Comparison of ENCODE assay signal across 1 cellular context in the genomic region with DNA sequence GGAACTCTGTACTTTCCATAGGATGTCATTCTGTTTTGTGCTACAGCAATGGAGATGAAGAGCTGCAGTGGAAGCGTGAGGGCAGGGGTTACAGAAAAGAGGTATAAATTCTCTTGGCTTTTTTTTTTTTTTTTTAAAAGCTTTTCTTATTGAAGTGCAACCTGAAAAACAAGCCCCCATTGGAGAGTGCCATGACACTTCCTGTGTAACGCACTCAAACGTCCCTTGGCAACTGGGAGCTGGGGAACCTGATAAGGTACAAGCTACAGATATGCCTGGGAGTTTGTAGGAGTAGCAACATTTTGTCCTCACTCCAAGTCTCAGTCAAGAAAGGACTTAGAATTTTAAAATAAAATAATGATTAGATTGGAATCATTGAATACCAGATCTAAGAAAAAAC.
TF ChIP-seq lines count a peak whose summit lies in the region.

No MANE protein-coding gene starts in this region.

TF ChIP-seq in K562, 482 proteins besides CTCF, POLR2A, EP300 and RAD21 (continued from another document and continues in another):
- TF ChIP-seq, protein P1, sequence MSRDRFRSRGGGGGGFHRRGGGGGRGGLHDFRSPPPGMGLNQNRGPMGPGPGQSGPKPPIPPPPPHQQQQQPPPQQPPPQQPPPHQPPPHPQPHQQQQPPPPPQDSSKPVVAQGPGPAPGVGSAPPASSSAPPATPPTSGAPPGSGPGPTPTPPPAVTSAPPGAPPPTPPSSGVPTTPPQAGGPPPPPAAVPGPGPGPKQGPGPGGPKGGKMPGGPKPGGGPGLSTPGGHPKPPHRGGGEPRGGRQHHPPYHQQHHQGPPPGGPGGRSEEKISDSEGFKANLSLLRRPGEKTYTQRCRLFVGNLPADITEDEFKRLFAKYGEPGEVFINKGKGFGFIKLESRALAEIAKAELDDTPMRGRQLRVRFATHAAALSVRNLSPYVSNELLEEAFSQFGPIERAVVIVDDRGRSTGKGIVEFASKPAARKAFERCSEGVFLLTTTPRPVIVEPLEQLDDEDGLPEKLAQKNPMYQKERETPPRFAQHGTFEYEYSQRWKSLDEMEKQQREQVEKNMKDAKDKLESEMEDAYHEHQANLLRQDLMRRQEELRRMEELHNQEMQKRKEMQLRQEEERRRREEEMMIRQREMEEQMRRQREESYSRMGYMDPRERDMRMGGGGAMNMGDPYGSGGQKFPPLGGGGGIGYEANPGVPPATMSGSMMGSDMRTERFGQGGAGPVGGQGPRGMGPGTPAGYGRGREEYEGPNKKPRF (IDR thresholded peaks at IDR 0.05; ENCODE audit: low read depth, low read length) = no peak
- no peak for TF ChIP-seq CCAR2 (IDR thresholded peaks at IDR 0.05; ENCODE audit: low read depth, low read length)
- no peak for TF ChIP-seq THRAP3 (IDR thresholded peaks at IDR 0.05; ENCODE audit: borderline replicate concordance)
- peak; percentile 59; the same call in 1 of the 2 replicates for TF ChIP-seq DIDO1 (tag; IDR thresholded peaks at IDR 0.05; ENCODE audit: low read depth)
- no peak for TF ChIP-seq MIER1 (IDR thresholded peaks at IDR 0.05; ENCODE audit: low read depth)
- no peak for TF ChIP-seq ZNF778 (CRISPR knock-in tag; IDR thresholded peaks at IDR 0.05)
- no peak for TF ChIP-seq HMG20B (CRISPR knock-in tag; IDR thresholded peaks at IDR 0.05)
- peak; percentile 65; the same call in 1 of the 2 replicates for TF ChIP-seq HCFC1 (IDR thresholded peaks at IDR 0.05; ENCODE audit: low read depth, low read length)
- no peak for TF ChIP-seq ZNF57 (CRISPR knock-in tag; IDR thresholded peaks at IDR 0.05)
- TF ChIP-seq ZNF253 (CRISPR knock-in tag; conservative IDR thresholded peaks at IDR 0.05) = no peak
- no peak for TF ChIP-seq CBFA2T3 (IDR thresholded peaks at IDR 0.05)
- no peak for TF ChIP-seq MAFG (tag; conservative IDR thresholded peaks at IDR 0.05)
- TF ChIP-seq DMBX1 (CRISPR knock-in tag; IDR thresholded peaks at IDR 0.05; ENCODE audit: borderline replicate concordance) = no peak
- TF ChIP-seq FOXK1 (CRISPR knock-in tag; IDR thresholded peaks at IDR 0.05; ENCODE audit: borderline replicate concordance) = no peak
- TF ChIP-seq CAMTA2 (CRISPR knock-in tag; conservative IDR thresholded peaks at IDR 0.05) = no peak
- no peak for TF ChIP-seq GTF2F1 (IDR thresholded peaks at IDR 0.05; ENCODE audit: low read depth, low read length)
- no peak for TF ChIP-seq ELK1 (CRISPR knock-in tag; IDR thresholded peaks at IDR 0.05)
- TF ChIP-seq NEUROD1 (IDR thresholded peaks at IDR 0.05; ENCODE audit: borderline replicate concordance, low read depth, low read length, partially characterized antibody) = no peak
- no peak for TF ChIP-seq KLF13 (tag; IDR thresholded peaks at IDR 0.05; ENCODE audit: borderline replicate concordance, low read depth)
- TF ChIP-seq ZNF561 (CRISPR knock-in tag; conservative IDR thresholded peaks at IDR 0.05) = no peak
- peak in 2 of 3 experiments; percentile 86 to 98; a peak in 4 of 6 replicates for TF ChIP-seq ZBTB11 (CRISPR knock-in tag; IDR thresholded peaks at IDR 0.05)
- no peak for TF ChIP-seq ZNF586 (CRISPR knock-in tag; conservative IDR thresholded peaks at IDR 0.05)
- TF ChIP-seq, protein P2, sequence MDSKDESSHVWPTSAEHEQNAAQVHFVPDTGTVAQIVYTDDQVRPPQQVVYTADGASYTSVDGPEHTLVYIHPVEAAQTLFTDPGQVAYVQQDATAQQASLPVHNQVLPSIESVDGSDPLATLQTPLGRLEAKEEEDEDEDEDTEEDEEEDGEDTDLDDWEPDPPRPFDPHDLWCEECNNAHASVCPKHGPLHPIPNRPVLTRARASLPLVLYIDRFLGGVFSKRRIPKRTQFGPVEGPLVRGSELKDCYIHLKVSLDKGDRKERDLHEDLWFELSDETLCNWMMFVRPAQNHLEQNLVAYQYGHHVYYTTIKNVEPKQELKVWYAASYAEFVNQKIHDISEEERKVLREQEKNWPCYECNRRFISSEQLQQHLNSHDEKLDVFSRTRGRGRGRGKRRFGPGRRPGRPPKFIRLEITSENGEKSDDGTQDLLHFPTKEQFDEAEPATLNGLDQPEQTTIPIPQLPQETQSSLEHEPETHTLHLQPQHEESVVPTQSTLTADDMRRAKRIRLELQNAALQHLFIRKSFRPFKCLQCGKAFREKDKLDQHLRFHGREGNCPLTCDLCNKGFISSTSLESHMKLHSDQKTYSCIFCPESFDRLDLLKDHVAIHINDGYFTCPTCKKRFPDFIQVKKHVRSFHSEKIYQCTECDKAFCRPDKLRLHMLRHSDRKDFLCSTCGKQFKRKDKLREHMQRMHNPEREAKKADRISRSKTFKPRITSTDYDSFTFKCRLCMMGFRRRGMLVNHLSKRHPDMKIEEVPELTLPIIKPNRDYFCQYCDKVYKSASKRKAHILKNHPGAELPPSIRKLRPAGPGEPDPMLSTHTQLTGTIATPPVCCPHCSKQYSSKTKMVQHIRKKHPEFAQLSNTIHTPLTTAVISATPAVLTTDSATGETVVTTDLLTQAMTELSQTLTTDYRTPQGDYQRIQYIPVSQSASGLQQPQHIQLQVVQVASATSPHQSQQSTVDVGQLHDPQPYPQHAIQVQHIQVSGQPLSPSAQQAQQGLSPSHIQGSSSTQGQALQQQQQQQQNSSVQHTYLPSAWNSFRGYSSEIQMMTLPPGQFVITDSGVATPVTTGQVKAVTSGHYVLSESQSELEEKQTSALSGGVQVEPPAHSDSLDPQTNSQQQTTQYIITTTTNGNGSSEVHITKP (IDR thresholded peaks at IDR 0.05; ENCODE audit: partially characterized antibody) = no peak
- TF ChIP-seq, protein P3, sequence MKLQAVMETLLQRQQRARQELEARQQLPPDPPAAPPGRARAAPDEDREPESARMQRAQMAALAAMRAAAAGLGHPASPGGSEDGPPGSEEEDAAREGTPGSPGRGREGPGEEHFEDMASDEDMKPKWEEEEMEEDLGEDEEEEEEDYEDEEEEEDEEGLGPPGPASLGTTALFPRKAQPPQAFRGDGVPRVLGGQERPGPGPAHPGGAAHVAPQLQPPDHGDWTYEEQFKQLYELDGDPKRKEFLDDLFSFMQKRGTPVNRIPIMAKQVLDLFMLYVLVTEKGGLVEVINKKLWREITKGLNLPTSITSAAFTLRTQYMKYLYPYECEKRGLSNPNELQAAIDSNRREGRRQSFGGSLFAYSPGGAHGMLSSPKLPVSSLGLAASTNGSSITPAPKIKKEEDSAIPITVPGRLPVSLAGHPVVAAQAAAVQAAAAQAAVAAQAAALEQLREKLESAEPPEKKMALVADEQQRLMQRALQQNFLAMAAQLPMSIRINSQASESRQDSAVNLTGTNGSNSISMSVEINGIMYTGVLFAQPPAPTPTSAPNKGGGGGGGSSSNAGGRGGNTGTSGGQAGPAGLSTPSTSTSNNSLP (IDR thresholded peaks at IDR 0.05; ENCODE audit: borderline replicate concordance, low read depth, low read length) = no peak
- no peak for TF ChIP-seq CBX8 (IDR thresholded peaks at IDR 0.05; ENCODE audit: borderline replicate concordance, extremely low read depth, low read depth, low read length, poor library complexity, severe bottlenecking)
- no peak for TF ChIP-seq ZNF592 (IDR thresholded peaks at IDR 0.05)
- no peak for TF ChIP-seq CHD4 (IDR thresholded peaks at IDR 0.05; ENCODE audit: insufficient read depth, insufficient replicate concordance, low read depth, low read length, poor library complexity, severe bottlenecking)
- peak in 1 of 2 experiments; percentile 41; a peak in 1 of 4 replicates for TF ChIP-seq SIX5 (IDR thresholded peaks at IDR 0.05; ENCODE audit: borderline replicate concordance in 1 of 2, insufficient read depth in 1 of 2, low read depth in 1 of 2, low read length in 2 of 2)
- TF ChIP-seq MXD1 (CRISPR knock-in tag; IDR thresholded peaks at IDR 0.05; ENCODE audit: borderline replicate concordance, poor library complexity, severe bottlenecking) = no peak
- TF ChIP-seq EHMT2 (IDR thresholded peaks at IDR 0.05) = peak; percentile 63; the same call in 1 of the 2 replicates
- TF ChIP-seq GABPA (tag; conservative IDR thresholded peaks at IDR 0.05; ENCODE audit: low read depth) = peak; percentile 86
- TF ChIP-seq KAT2B (IDR thresholded peaks at IDR 0.05; ENCODE audit: low read depth, low read length) = no peak
- TF ChIP-seq, protein P4, sequence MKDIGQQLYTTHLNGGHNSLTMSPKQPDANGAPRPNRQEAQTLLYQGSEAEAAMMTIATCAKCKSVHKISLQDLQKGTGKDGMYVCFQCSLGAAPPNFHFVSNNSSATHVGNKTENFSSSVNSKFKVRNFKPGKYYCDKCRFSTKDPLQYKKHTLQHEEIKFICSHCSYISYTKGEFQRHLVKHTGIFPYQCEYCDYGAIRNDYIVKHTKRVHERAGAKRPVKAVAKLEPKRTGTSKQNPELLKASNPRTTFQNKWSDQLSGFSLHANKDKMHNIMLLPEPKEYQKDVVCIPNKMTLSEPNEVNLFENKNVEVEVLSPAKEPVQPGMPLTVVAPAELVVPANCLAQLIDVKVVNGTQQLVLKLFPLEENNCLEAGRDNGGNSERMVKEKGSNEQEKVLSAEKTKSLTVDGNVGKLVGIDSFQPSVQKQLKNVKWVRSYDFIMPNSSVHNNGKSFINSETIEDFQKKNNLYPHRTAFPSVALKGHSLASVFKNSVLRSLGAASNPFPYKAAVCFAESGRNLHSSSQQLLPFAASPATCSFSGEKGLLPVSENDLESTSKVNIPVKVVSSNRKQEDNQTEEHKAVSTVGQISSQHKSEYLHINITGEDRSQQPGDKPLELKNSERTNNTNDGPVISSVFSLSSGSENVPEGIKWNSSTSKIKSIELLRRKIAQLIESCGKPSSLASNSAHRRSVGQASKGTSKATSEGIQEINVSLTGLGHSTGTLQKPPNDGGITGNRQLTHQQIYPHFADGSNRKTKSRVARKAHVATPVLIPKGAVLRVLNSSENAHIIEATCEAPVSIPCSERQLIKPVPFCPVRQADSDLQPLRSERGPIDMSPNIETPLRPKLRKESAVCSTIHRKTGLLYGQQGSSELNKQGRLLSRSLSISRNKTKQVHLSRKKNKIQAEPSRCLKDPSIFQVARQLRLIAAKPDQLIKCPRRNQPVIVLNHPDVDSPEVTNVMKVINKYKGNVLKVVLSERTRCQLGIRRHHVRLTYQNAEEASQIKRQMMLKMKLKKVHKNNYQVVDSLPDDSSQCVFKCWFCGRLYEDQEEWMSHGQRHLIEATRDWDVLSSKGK (CRISPR knock-in tag; IDR thresholded peaks at IDR 0.05) = no peak
- no peak for TF ChIP-seq PHTF2 (CRISPR knock-in tag; IDR thresholded peaks at IDR 0.05)
- TF ChIP-seq SMARCE1 (IDR thresholded peaks at IDR 0.05) = no peak
- peak; percentile 57 for TF ChIP-seq PHF20 (IDR thresholded peaks at IDR 0.05; ENCODE audit: partially characterized antibody)
- TF ChIP-seq, protein P5, sequence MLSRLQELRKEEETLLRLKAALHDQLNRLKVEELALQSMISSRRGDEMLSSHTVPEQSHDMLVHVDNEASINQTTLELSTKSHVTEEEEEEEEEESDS (CRISPR knock-in tag; IDR thresholded peaks at IDR 0.05) = no peak
- no peak for TF ChIP-seq PRMT5 (CRISPR knock-in tag; IDR thresholded peaks at IDR 0.05)
